Comparison of ENCODE assay signal across 18 cellular contexts in the genomic region with DNA sequence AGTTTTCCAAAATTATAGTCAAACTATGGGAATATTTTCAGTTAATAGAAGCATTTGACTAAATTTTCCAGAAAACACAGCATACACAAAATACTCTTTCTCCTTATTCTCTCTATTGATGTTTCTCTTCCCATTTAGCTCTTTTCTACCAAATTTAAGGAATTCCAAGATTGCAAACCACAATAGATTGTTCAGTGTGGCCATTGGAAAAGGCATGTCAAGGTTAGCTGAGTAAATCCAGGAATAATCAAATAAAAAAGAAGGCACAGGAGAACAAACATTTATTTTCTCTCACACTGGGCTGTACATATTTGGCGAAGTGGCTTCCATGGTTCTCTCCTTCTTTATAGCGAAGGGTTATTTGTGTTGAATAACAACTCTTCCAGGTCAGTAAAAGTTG.
A peak's percentile ranks its signal among the peaks of the same experiment; 100 is the strongest.
DNase-seq lines count a peak whose midpoint lies in the region; ATAC-seq, FAIRE-seq and TF ChIP-seq lines count a peak whose summit lies in the region.
"Had no signal": no experiment of that assay in that cellular context is flagged by ENCODE, and none has a peak within 500 bp of the region (broad histone marks: within the 10 kb centered on the region; RNA-seq: fewer than 3 reads in every experiment).

No MANE protein-coding gene starts in this region.

- H3K27me3 Mint-ChIP-seq in H9 (ENCODE audit: low read depth) = no peaks in the 10 kb centered on the region
- H3K27me3 Mint-ChIP-seq: B cell; CD4-positive, alpha-beta memory T cell had no signal

- no peak overlapping the region for H3K23ac ChIP-seq in H9 (ENCODE audit: insufficient read length, low read depth, low read length)

- no peaks in the 10 kb centered on the region for H3K23me2 ChIP-seq in H9 (ENCODE audit: insufficient read length, low read depth, low read length, poor library complexity, severe bottlenecking)

- peak overlapping the region; percentile 11; the same call in 1 of the 2 replicates for H3K4me3 ChIP-seq in ACC112 (ENCODE audit: low read depth, low read length)
- H3K4me3 ChIP-seq in endothelial cell of umbilical vein (replicated peaks in 1 of 3; ENCODE audit: insufficient read depth in 1 of 3, low read depth in 1 of 3, low read length in 3 of 3) = no peak overlapping the region
- H3K4me3 ChIP-seq: GM23248, K562 had no signal

- no peak overlapping the region for H3K4ac ChIP-seq in H9 (ENCODE audit: low read depth, low read length)

- no peaks in the 10 kb centered on the region for H3K9me3 Mint-ChIP-seq in H9

- dilution Hi-C loops in endothelial cell of umbilical vein (cut with MboI; ENCODE audit: extremely low pct_ligation_motif_present, low sequenced_read_pairs) = no loop called here

- no peak overlapping the region for H3T11ph ChIP-seq in H9 (ENCODE audit: low read length)

- TF ChIP-seq POLR2A in endothelial cell of umbilical vein (IDR thresholded peaks at IDR 0.05; ENCODE audit: low read depth, low read length) = no peak
- TF ChIP-seq POLR2A in erythroblast (IDR thresholded peaks at IDR 0.05; ENCODE audit: low read length) = no peak

- H3K36me3 Mint-ChIP-seq in H9 (ENCODE audit: insufficient read depth in 1 of 3, low read depth in 3 of 3) = no peaks in the 10 kb centered on the region
- H3K36me3 Mint-ChIP-seq: CD4-positive, alpha-beta memory T cell had no signal

- no peak overlapping the region for H4K8ac ChIP-seq in H9 (replicated peaks; ENCODE audit: insufficient read length, low read depth, low read length)

- peaks cover 30% of the 10 kb centered on the region for H3K4me1 ChIP-seq in ACC112 (ENCODE audit: control insufficient read depth, insufficient read depth, low read length, unreplicated experiment)
- no peaks in the 10 kb centered on the region; the same call in 1 of the 2 replicates for H3K4me1 ChIP-seq in H9 (ENCODE audit: insufficient read depth, low read length)
- H3K4me1 ChIP-seq in endothelial cell of umbilical vein (ENCODE audit: control insufficient read depth, extremely low read depth, insufficient read depth, low read length) = peaks cover 42% of the 10 kb centered on the region

- H2BK120ac ChIP-seq in H9 (ENCODE audit: low read depth, low read length, poor library complexity, severe bottlenecking) = no peak overlapping the region

- POLR2A ChIA-PET in endothelial cell of umbilical vein (lab: Charles Lee) = no interaction called here

- H3K27ac ChIP-seq in ACC112 (ENCODE audit: low read depth, low read length) (no peak overlapping the region), H9 (ENCODE audit: insufficient read length, low read depth, low read length) (no peak overlapping the region), endothelial cell of umbilical vein (ENCODE audit: insufficient read depth, low read depth, low read length) (peak overlapping the region; percentile 89)
- H3K27ac ChIP-seq: C4-2B, GM23248, HL-60 had no signal

- BruUV-seq in endothelial cell of umbilical vein (replicated peaks; lab: Mats Ljungman, UMichigan) = no TSS peak

- H3K9me3 ChIP-seq in H9 (ENCODE audit: control insufficient read depth, low read depth, low read length) (no peaks in the 10 kb centered on the region), endothelial cell of umbilical vein (replicated peaks; ENCODE audit: control insufficient read depth, insufficient read depth, low read length) (no peaks in the 10 kb centered on the region)

- H3K4me1 Mint-ChIP-seq in H9 = peaks cover 9 to 19% of the 10 kb centered on the region in 2 experiments
- H3K4me1 Mint-ChIP-seq: B cell; CD4-positive, alpha-beta memory T cell had no signal

- H4K5ac ChIP-seq in H9 (ENCODE audit: insufficient read length, low read depth, low read length) = no peak overlapping the region

- H2AK5ac ChIP-seq in H9 (ENCODE audit: insufficient read length, low read length) = no peak overlapping the region

- TF ChIP-seq CTCF in H9 (conservative IDR thresholded peaks at IDR 0.05) (no peak), endothelial cell of umbilical vein (IDR thresholded peaks at IDR 0.05; ENCODE audit: extremely low read depth in 1 of 2, insufficient read depth in 1 of 2, low read depth in 1 of 2, low read length in 2 of 2) (no peak)

- FAIRE-seq in RCC 7860 (lab: Jason Lieb, UNC) (peak; percentile 38), endothelial cell of umbilical vein (lab: Jason Lieb, UNC) (no peak)
- FAIRE-seq: K562 had no signal

- H3K56ac ChIP-seq in H9 (ENCODE audit: insufficient read length, low read depth, low read length) = no peak overlapping the region

- H2BK5ac ChIP-seq in H9 (ENCODE audit: insufficient read length, low read length) = no peak overlapping the region

- CTCF ChIA-PET in endothelial cell of umbilical vein (lab: Charles Lee) = interaction anchor here (0.8 kb wide), 1 partner anchor 117 kb away, joined by 3 read pairs; the partner anchor contains the start of gene THSD7A

- no peak overlapping the region for H2BK20ac ChIP-seq in H9 (ENCODE audit: low read depth, low read length, poor library complexity, severe bottlenecking)

- H4K91ac ChIP-seq in H9 (ENCODE audit: insufficient read length, low read depth, low read length) = no peak overlapping the region

- no peaks in the 10 kb centered on the region for H3K36me3 ChIP-seq in ACC112 (ENCODE audit: insufficient read depth, low read length)
- H3K36me3 ChIP-seq in endothelial cell of umbilical vein (ENCODE audit: control insufficient read depth in 2 of 2, extremely low read depth in 1 of 2, insufficient read depth in 2 of 2, low read length in 2 of 2) = no peaks in the 10 kb centered on the region

- H3K9ac ChIP-seq in H9 (ENCODE audit: extremely low read depth, insufficient read length, low read length) (no peak overlapping the region), endothelial cell of umbilical vein (replicated peaks; ENCODE audit: extremely low read depth, insufficient read depth, low read length) (no peak overlapping the region)
- H3K9ac ChIP-seq: GM23248 had no signal

- DNase-seq in H9 = no peak
- no peak for DNase-seq in RCC 7860 (ENCODE audit: low spot score)
- peak; percentile 20 for DNase-seq in endothelial cell of umbilical vein (ENCODE audit: low read depth, low spot score)
- DNase-seq in DMS 273 (lab: John Stamatoyannopoulos, UW; ENCODE audit: unreplicated experiment) = no peak
- no peak for DNase-seq in erythroblast (lab: John Stamatoyannopoulos, UW)
- DNase-seq: 8988T; CD4-positive, alpha-beta memory T cell; DND-41; GDM1; GM23248; HFFc6 had no signal

- no peak overlapping the region for H3K14ac ChIP-seq in H9 (ENCODE audit: insufficient read depth, low read length)

- no peak for ATAC-seq in GM21390 (IDR thresholded peaks at IDR 0.05; ENCODE audit: unreplicated experiment)
- ATAC-seq in HG02642 (IDR thresholded peaks at IDR 0.05; ENCODE audit: poor library complexity, unreplicated experiment) = no peak
- ATAC-seq: K562 had no signal

- no peak overlapping the region for H3K4me3 Mint-ChIP-seq in H9
- H3K4me3 Mint-ChIP-seq: B cell; CD4-positive, alpha-beta memory T cell; HFFc6 had no signal

- intact Hi-C loops in endothelial cell of umbilical vein (cut with micrococcal nuclease) = loop anchor here (5.0 kb wide), 1 partner anchor 103 kb away; no protein-coding TSS in a partner anchor

- H3K79me2 ChIP-seq in ACC112 (ENCODE audit: control insufficient read depth, insufficient read depth, low read length, unreplicated experiment) = no peaks in the 10 kb centered on the region
- no peaks in the 10 kb centered on the region for H3K79me2 ChIP-seq in H9 (ENCODE audit: insufficient read depth, low read length)
- H3K79me2 ChIP-seq in endothelial cell of umbilical vein (ENCODE audit: control insufficient read depth, insufficient read depth, low read length) = no peaks in the 10 kb centered on the region

- H2AFZ ChIP-seq in ACC112 (ENCODE audit: low read length, unreplicated experiment) (no peak overlapping the region), H9 (ENCODE audit: low read length) (no peak overlapping the region), endothelial cell of umbilical vein (ENCODE audit: low read depth, low read length) (no peak overlapping the region)
- H2AFZ ChIP-seq: GM23248 had no signal

- H2BK12ac ChIP-seq in H9 (ENCODE audit: insufficient read length, low read depth, low read length) = no peak overlapping the region

- H3K27ac Mint-ChIP-seq in H9 = peak overlapping the region in 2 of 3 experiments; percentile 41 to 69; a peak in 1 of 7 replicates
- H3K27ac Mint-ChIP-seq: B cell; CD4-positive, alpha-beta memory T cell; HFFc6 had no signal

- H2BK15ac ChIP-seq in H9 (ENCODE audit: low read depth, low read length) = no peak overlapping the region

- H4K20me1 ChIP-seq in H9 (ENCODE audit: control insufficient read depth, insufficient read depth, insufficient read length) = no peaks in the 10 kb centered on the region
- H4K20me1 ChIP-seq in endothelial cell of umbilical vein (replicated peaks; ENCODE audit: control insufficient read depth, extremely low read depth, insufficient read depth, low read length) = no peaks in the 10 kb centered on the region

- no peak overlapping the region for H3K18ac ChIP-seq in H9 (ENCODE audit: insufficient read length, low read depth, low read length)

- H3K79me1 ChIP-seq in H9 (ENCODE audit: insufficient read depth, low read depth, low read length, poor library complexity, severe bottlenecking) = no peaks in the 10 kb centered on the region

- no peaks in the 10 kb centered on the region for H3K9me1 ChIP-seq in endothelial cell of umbilical vein (replicated peaks; ENCODE audit: control insufficient read depth, extremely low read depth, insufficient read depth, low read length)

- H3K4me2 ChIP-seq in H9 (ENCODE audit: insufficient read depth, insufficient read length, low read length) = no peak overlapping the region
- H3K4me2 ChIP-seq in endothelial cell of umbilical vein (ENCODE audit: insufficient read depth, low read length) = peak overlapping the region; percentile 44

- no CpG with 5 or more reads among the region's 2 CpGs for WGBS in H9 (ENCODE audit: extremely low coverage, insufficient read length, low lambda C conversion rate)

- H3K27me3 ChIP-seq in ACC112 (ENCODE audit: insufficient read depth, low read length) (no peaks in the 10 kb centered on the region), H9 (ENCODE audit: insufficient read depth, low read length) (no peaks in the 10 kb centered on the region), endothelial cell of umbilical vein (ENCODE audit: control insufficient read depth in 2 of 2, insufficient read depth in 2 of 2, low read length in 2 of 2) (no peaks in the 10 kb centered on the region)

TF ChIP-seq in endothelial cell of umbilical vein, 7 proteins besides CTCF, POLR2A, EP300 and RAD21:
- TF ChIP-seq POLR2AphosphoS5 (IDR thresholded peaks at IDR 0.05; ENCODE audit: insufficient read depth, low read depth, low read length) (no peak), JUN (IDR thresholded peaks at IDR 0.05; ENCODE audit: borderline replicate concordance, insufficient read depth, insufficient read length, low read depth) (no peak), FOS (IDR thresholded peaks at IDR 0.05; ENCODE audit: borderline replicate concordance, insufficient read depth, low read length) (no peak), MAX (IDR thresholded peaks at IDR 0.05; ENCODE audit: insufficient read depth, insufficient read length) (no peak), EZH2 (IDR thresholded peaks at IDR 0.05; ENCODE audit: borderline replicate concordance, low read depth, low read length, severe bottlenecking) (no peak)
